11 cellular contexts compared by ENCODE assay signal in genomic region chr18:72543362-72544055, GRCh38. TPM values are rescaled to one million over a fixed set of nuclear protein-coding genes. Genes with fewer than 3 reads are reported as not detected.
A peak's percentile ranks its signal among the peaks of the same experiment; 100 is the strongest.
DNase-seq lines count a peak whose midpoint lies in the region; ATAC-seq and TF ChIP-seq lines count a peak whose summit lies in the region.
"Had no signal": no experiment of that assay in that cellular context is flagged by ENCODE, and none has a peak within 500 bp of the region (broad histone marks: within the 10 kb centered on the region; RNA-seq: fewer than 3 reads in every experiment).

No MANE protein-coding gene starts in this region.

- H2BK5ac ChIP-seq in mesendoderm (ENCODE audit: low read length) = no peak overlapping the region

- no peak overlapping the region for H3K18ac ChIP-seq in mesendoderm (ENCODE audit: low read length)

- H3K36me3 ChIP-seq in ACC112 (ENCODE audit: insufficient read depth, low read length) = no peaks in the 10 kb centered on the region
- no peaks in the 10 kb centered on the region for H3K36me3 ChIP-seq in HUES48 (ENCODE audit: control insufficient read depth, insufficient read depth, low read length)
- H3K36me3 ChIP-seq in mesendoderm (ENCODE audit: control insufficient read depth, insufficient read depth, low read length) = no peaks in the 10 kb centered on the region

- H3K4me1 ChIP-seq in ACC112 (ENCODE audit: control insufficient read depth, insufficient read depth, low read length, unreplicated experiment) (no peaks in the 10 kb centered on the region), HUES48 (ENCODE audit: control insufficient read depth, insufficient read depth, low read length) (0 out of 2 replicates have a peak, but pooled peaks cover 5% of the 10 kb centered on the region), mesendoderm (ENCODE audit: control insufficient read depth, low read depth, low read length) (no peaks in the 10 kb centered on the region)

- no peak overlapping the region for H3K9ac ChIP-seq in HUES48 (ENCODE audit: low read depth, low read length)
- no peak overlapping the region for H3K9ac ChIP-seq in mesendoderm (ENCODE audit: low read length)

- H3K79me1 ChIP-seq in mesendoderm (ENCODE audit: low read length) = no peaks in the 10 kb centered on the region

- H3K79me2 ChIP-seq in ACC112 (ENCODE audit: control insufficient read depth, insufficient read depth, low read length, unreplicated experiment) = no peaks in the 10 kb centered on the region
- no peaks in the 10 kb centered on the region for H3K79me2 ChIP-seq in mesendoderm (ENCODE audit: control insufficient read depth, insufficient read depth, low read length)

- H3K27ac ChIP-seq in ACC112 (ENCODE audit: low read depth, low read length) (no peak overlapping the region), HUES48 (ENCODE audit: low read depth, low read length) (no peak overlapping the region), mesendoderm (ENCODE audit: low read depth, low read length) (no peak overlapping the region)

- peak overlapping the region; percentile 42 for H3K4me2 ChIP-seq in mesendoderm (ENCODE audit: low read length)

- H2BK15ac ChIP-seq in mesendoderm (replicated peaks; ENCODE audit: low read depth) = no peak overlapping the region

- no peak overlapping the region for H3K23ac ChIP-seq in mesendoderm (ENCODE audit: low read length)

- in situ Hi-C loops in astrocyte of the cerebellum (cut with HindIII; ENCODE audit: low sequenced_read_pairs) = no loop called here

- H3K27me3 ChIP-seq in ACC112 (ENCODE audit: insufficient read depth, low read length) (peaks cover 68% of the 10 kb centered on the region), HUES48 (ENCODE audit: control insufficient read depth, insufficient read depth, low read length) (peaks cover 86% of the 10 kb centered on the region), mesendoderm (ENCODE audit: insufficient read depth, low read length, poor library complexity) (peaks cover 31% of the 10 kb centered on the region)

- WGBS in mesendoderm (ENCODE audit: extremely low coverage, insufficient coverage, low lambda C conversion rate) = no CpG with 5 or more reads among the region's 73 CpGs

- no peak overlapping the region for H2BK120ac ChIP-seq in mesendoderm (ENCODE audit: low read depth, low read length)

- H4K8ac ChIP-seq in mesendoderm (ENCODE audit: low read depth, low read length) = no peak overlapping the region

- no peak overlapping the region for H2AFZ ChIP-seq in ACC112 (ENCODE audit: low read length, unreplicated experiment)

- no peak for TF ChIP-seq CTCF in astrocyte of the cerebellum (IDR thresholded peaks at IDR 0.05; ENCODE audit: low read depth, low read length, missing control alignments)

- DNase-seq in astrocyte of the cerebellum (ENCODE audit: low read depth) = no peak
- peak; percentile 26 for DNase-seq in mesendoderm
- no peak for DNase-seq in NCI-H82 treated with DMSO at 0.1 percent for 48 hours (lab: John Stamatoyannopoulos, UW; ENCODE audit: unreplicated experiment)
- DNase-seq in NCI-H2227 treated with DMSO at 0.1 percent for 48 hours (lab: John Stamatoyannopoulos, UW) = no peak
- DNase-seq: activated naive CD4-positive, alpha-beta T cell; stimulated activated CD4-positive, alpha-beta T cell treated with anti-CD3 and anti-CD28 coated beads, Interleukin-4, amount 100 ng/mL, for 4 hours had no signal

- ATAC-seq in HG03442 (IDR thresholded peaks at IDR 0.05; ENCODE audit: unreplicated experiment) (no peak), GM19351 (IDR thresholded peaks at IDR 0.05; ENCODE audit: unreplicated experiment) (no peak)

- peak overlapping the region; percentile 34 for H3K56ac ChIP-seq in mesendoderm (ENCODE audit: low read length)

- no peak overlapping the region for H4K5ac ChIP-seq in mesendoderm (ENCODE audit: low read length)

- no peak overlapping the region for H2AK5ac ChIP-seq in mesendoderm (ENCODE audit: low read length)

- H3K4me3 ChIP-seq in ACC112 (ENCODE audit: low read depth, low read length) (peak overlapping the region; percentile 65), HUES48 (ENCODE audit: low read depth, low read length) (peak overlapping the region; percentile 43), astrocyte of the cerebellum (ENCODE audit: low read depth, low read length) (peak overlapping the region; percentile 38), mesendoderm (ENCODE audit: low read length) (no peak overlapping the region)

- no peak overlapping the region for H3K4ac ChIP-seq in mesendoderm (ENCODE audit: low read depth, low read length)

- H3K9me3 ChIP-seq in HUES48 (ENCODE audit: control insufficient read depth, insufficient read depth, low read length) = no peaks in the 10 kb centered on the region

RNA-seq across cellular contexts. Expression of gene CBLN2, which starts 0.6 kb away (rescaled TPM):
- polyA plus RNA-seq in mesendoderm (2013, experiment 1 of 2) = not detected
- polyA plus RNA-seq in mesendoderm (2013, experiment 2 of 2) = not detected
- polyA plus RNA-seq: IMR-90 had no signal
